Comparison of ENCODE assay signal across 13 cellular contexts in the genomic region with DNA sequence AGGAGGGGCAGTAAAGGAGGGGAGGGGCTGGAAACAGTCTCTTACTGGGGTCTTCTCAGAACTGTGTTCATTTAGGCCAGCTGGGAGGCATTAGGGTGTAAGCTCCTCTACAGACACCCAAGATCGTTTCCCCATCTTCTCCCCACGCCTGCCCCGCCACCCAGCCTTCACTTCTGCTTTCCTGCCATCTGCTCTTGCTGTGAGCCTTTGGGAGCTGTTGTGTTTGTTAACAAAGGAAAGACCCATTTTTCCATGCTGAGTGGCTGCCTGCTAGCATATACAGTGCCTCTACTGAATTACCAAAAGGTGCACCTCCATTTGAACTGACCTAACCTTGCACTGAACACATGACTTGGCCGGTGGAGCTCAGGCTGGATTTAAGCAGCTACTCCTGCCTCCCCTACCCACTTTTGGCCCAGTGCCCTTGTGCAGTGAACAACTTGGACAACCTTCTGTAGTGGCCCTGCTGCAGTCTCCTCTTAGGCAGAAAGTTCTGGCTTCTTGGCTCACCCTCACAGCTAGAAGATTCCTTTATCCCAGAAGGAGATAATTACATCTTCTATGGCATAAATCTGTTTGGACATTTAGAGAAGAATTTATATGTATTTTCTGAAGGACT.
DNase-seq lines count a peak whose midpoint lies in the region; ATAC-seq and TF ChIP-seq lines count a peak whose summit lies in the region.
"Had no signal": no experiment of that assay in that cellular context is flagged by ENCODE, and none has a peak within 500 bp of the region (broad histone marks: within the 10 kb centered on the region; RNA-seq: fewer than 3 reads in every experiment).

No MANE protein-coding gene starts in this region.

- H3K4me1 ChIP-seq in right cardiac atrium (ENCODE audit: control insufficient read depth, insufficient read depth, low read length) = no peaks in the 10 kb centered on the region
- H3K4me1 ChIP-seq in upper lobe of right lung = peaks cover 3% of the 10 kb centered on the region
- H3K4me1 ChIP-seq in gastroesophageal sphincter = no peaks in the 10 kb centered on the region
- H3K4me1 ChIP-seq: breast epithelium had no signal

- no peak for TF ChIP-seq POLR2A in gastroesophageal sphincter (IDR thresholded peaks at IDR 0.05)

- WGBS in right cardiac atrium = 72% methylated on average over 4 of the region's 4 CpGs
- 67% methylated on average over 1 to 4 of the region's 4 CpGs for WGBS in gastroesophageal sphincter (ENCODE audit: low coverage in 1 of 2), 2 donors

- ATAC-seq in Right ventricle myocardium superior (ENCODE audit: poor library complexity) (peak; percentile 73), right cardiac atrium (no peak), upper lobe of right lung (peak; percentile 84), HG02885 (IDR thresholded peaks at IDR 0.05; ENCODE audit: poor library complexity, unreplicated experiment) (no peak), gastroesophageal sphincter (no peak)
- ATAC-seq: SK-N-SH treated with all-trans-retinoic acid at 6 μM for 48 hours had no signal

- peak; percentile 58 for DNase-seq in Right ventricle myocardium superior
- no peak for DNase-seq in cardiac septum (ENCODE audit: low spot score)
- DNase-seq in RPMI8226 = peak; percentile 64
- DNase-seq in right cardiac atrium = peak; percentile 19 to 75 (median 62)
- DNase-seq in upper lobe of right lung = peak; percentile 74
- DNase-seq in effector CD4-positive, alpha-beta T cell = no peak
- DNase-seq: activated CD4-positive, alpha-beta memory T cell treated with anti-CD3 and anti-CD28 coated beads for 36 hours; NCI-H524 treated with DMSO at 0.1 percent for 48 hours had no signal

- H3K27me3 ChIP-seq in right cardiac atrium (ENCODE audit: control insufficient read depth, insufficient read depth) (no peaks in the 10 kb centered on the region), upper lobe of right lung (no peaks in the 10 kb centered on the region), gastroesophageal sphincter (peaks cover 7% of the 10 kb centered on the region)
- H3K27me3 ChIP-seq: breast epithelium, upper lobe of left lung had no signal

- H3K27ac ChIP-seq in right cardiac atrium (ENCODE audit: low read length) = no peak overlapping the region
- no peak overlapping the region for H3K27ac ChIP-seq in upper lobe of right lung
- no peak overlapping the region for H3K27ac ChIP-seq in gastroesophageal sphincter
- H3K27ac ChIP-seq: breast epithelium had no signal

- no peak for TF ChIP-seq EP300 in gastroesophageal sphincter (IDR thresholded peaks at IDR 0.05)

- TF ChIP-seq CTCF in upper lobe of right lung (IDR thresholded peaks at IDR 0.05) (no peak), gastroesophageal sphincter (IDR thresholded peaks at IDR 0.05) (no peak)

- H3K36me3 ChIP-seq in upper lobe of right lung (no peaks in the 10 kb centered on the region), gastroesophageal sphincter (no peaks in the 10 kb centered on the region)
- H3K36me3 ChIP-seq: breast epithelium, upper lobe of left lung had no signal

- H3K4me3 ChIP-seq in right cardiac atrium (ENCODE audit: low read length) = no peak overlapping the region
- H3K4me3 ChIP-seq in upper lobe of right lung = no peak overlapping the region
- H3K4me3 ChIP-seq in gastroesophageal sphincter = no peak overlapping the region
- H3K4me3 ChIP-seq: breast epithelium, upper lobe of left lung had no signal

- H3K9me3 ChIP-seq in right cardiac atrium (ENCODE audit: control insufficient read depth, low read length) = no peaks in the 10 kb centered on the region
- H3K9me3 ChIP-seq in upper lobe of right lung = no peaks in the 10 kb centered on the region
- no peaks in the 10 kb centered on the region for H3K9me3 ChIP-seq in gastroesophageal sphincter
- H3K9me3 ChIP-seq: breast epithelium, upper lobe of left lung had no signal

- intact Hi-C loops in Right ventricle myocardium superior (cut with DNase I) (no loop called here), cardiac septum (cut with DNase I) (no loop called here), right cardiac atrium (cut with DNase I) (no loop called here), upper lobe of right lung (cut with DNase I) (no loop called here)

Comparison
In these comparisons a context has a peak if more than half of its experiments do, and no peak if none do; other contexts are left out.
1. ATAC-seq: peak in Right ventricle myocardium superior (single experiment) and upper lobe of right lung (single experiment); none in right cardiac atrium (0 of 2), HG02885 (single experiment) and gastroesophageal sphincter (single experiment).
2. DNase-seq: peak in Right ventricle myocardium superior (single experiment), RPMI8226 (single experiment), right cardiac atrium (3 of 3) and upper lobe of right lung (single experiment); none in cardiac septum (single experiment) and effector CD4-positive, alpha-beta T cell (single experiment).